Comparison of ENCODE assay signal across 8 cellular contexts in genomic region chr15:97909291-97909891, GRCh38. TPM values are rescaled to one million over a fixed set of nuclear protein-coding genes. Genes with fewer than 3 reads are reported as not detected.
DNase-seq lines count a peak whose midpoint lies in the region; ATAC-seq and TF ChIP-seq lines count a peak whose summit lies in the region.

No MANE protein-coding gene starts in this region.

- H3K4me1 ChIP-seq in Panc1 (ENCODE audit: control insufficient read depth, insufficient read depth, low read length) (no peaks in the 10 kb centered on the region), trophoblast cell (ENCODE audit: control insufficient read depth in 1 of 2, insufficient read depth in 2 of 2, low read length in 2 of 2) (no peaks in the 10 kb centered on the region)

- no peak overlapping the region for H2AK5ac ChIP-seq in trophoblast cell (ENCODE audit: low read length)

- H3K4me3 ChIP-seq in Panc1 (ENCODE audit: low read depth in 2 of 2, low read length in 2 of 2) (no peak overlapping the region), trophoblast cell (ENCODE audit: low read depth, low read length) (no peak overlapping the region)

- TF ChIP-seq CTCF in Panc1 (IDR thresholded peaks at IDR 0.05), result peak; percentile 94

- peak; percentile 100 for ATAC-seq in GM19455 (IDR thresholded peaks at IDR 0.05; ENCODE audit: unreplicated experiment)
- peak; percentile 98 for ATAC-seq in HG03565 (IDR thresholded peaks at IDR 0.05; ENCODE audit: unreplicated experiment)
- peak; percentile 99 for ATAC-seq in Panc1

- H3K23ac ChIP-seq in trophoblast cell (ENCODE audit: low read length), result no peak overlapping the region

- DNase-seq in DMS53 treated with DMSO at 0.1 percent for 48 hours (lab: John Stamatoyannopoulos, UW; ENCODE audit: unreplicated experiment), result peak; percentile 15
- peak; percentile 39 for DNase-seq in Panc1 (ENCODE audit: low read depth, low spot score)
- DNase-seq in activated gamma-delta T cell treated with anti-CD3 and anti-CD28 coated beads, Interleukin-2, amount 50 U/mL, for 16 hours (ENCODE audit: low read depth), result peak; percentile 30
- DNase-seq in glomerular endothelial cell (ENCODE audit: extremely low read depth, low read depth, low spot score), result peak; percentile 14
- DNase-seq in trophoblast cell, result peak; percentile 62 to 82
- no peak for DNase-seq in mesenteric fat pad (ENCODE audit: low spot score)

- H3K9ac ChIP-seq in trophoblast cell (ENCODE audit: low read length), result no peak overlapping the region

- H2BK5ac ChIP-seq in trophoblast cell (ENCODE audit: low read depth, low read length, poor library complexity), result no peak overlapping the region

- CTCF ChIA-PET in Panc1 (lab: Charles Lee), result interaction anchor here (1.1 kb wide), 1 partner anchor 11 kb away, joined by 3 read pairs; no protein-coding TSS in a partner anchor

- no peak overlapping the region for H4K91ac ChIP-seq in trophoblast cell (ENCODE audit: low read depth, low read length)

- H3K79me2 ChIP-seq in trophoblast cell (ENCODE audit: control insufficient read depth, insufficient read depth, low read length, poor library complexity), result no peaks in the 10 kb centered on the region

- H3K27ac ChIP-seq in Panc1 (ENCODE audit: low read length), result no peak overlapping the region
- H3K27ac ChIP-seq in trophoblast cell (ENCODE audit: low read depth, low read length), result no peak overlapping the region

- H3K79me1 ChIP-seq in trophoblast cell (ENCODE audit: low read length), result no peaks in the 10 kb centered on the region

- H3K27me3 ChIP-seq in Panc1 (ENCODE audit: control insufficient read depth, insufficient read depth, low read length) (peaks cover 13% of the 10 kb centered on the region), trophoblast cell (ENCODE audit: insufficient read depth, low read length) (no peaks in the 10 kb centered on the region)

- in situ Hi-C loops in Panc1 (cut with HindIII; ENCODE audit: low pct_unique_long_range_greater_than_20kb, low sequenced_read_pairs), result no loop called here

- H3K18ac ChIP-seq in trophoblast cell (ENCODE audit: low read length), result no peak overlapping the region

- no peak overlapping the region for H4K12ac ChIP-seq in trophoblast cell (ENCODE audit: low read depth, low read length)

- POLR2A ChIA-PET in Panc1 (lab: Charles Lee), result no interaction called here

- intact Hi-C loops in Panc1 (cut with micrococcal nuclease; ENCODE audit: unreplicated experiment), result loop anchor here (1.0 to 5.0 kb wide), 3 partner anchors 176 to 385 kb away; no protein-coding TSS in a partner anchor

- BruUV-seq in Panc1 (replicated peaks; lab: Mats Ljungman, UMichigan), result no TSS peak

- H2BK12ac ChIP-seq in trophoblast cell (ENCODE audit: low read length), result no peak overlapping the region

- H2BK120ac ChIP-seq in trophoblast cell (ENCODE audit: insufficient read depth, low read length, poor library complexity), result no peak overlapping the region

- no peak overlapping the region for H4K8ac ChIP-seq in trophoblast cell (ENCODE audit: low read depth, low read length)

- no peak overlapping the region for H3K4me2 ChIP-seq in trophoblast cell (ENCODE audit: low read length)

- no CpG with 5 or more reads among the region's 3 CpGs for WGBS in trophoblast cell (ENCODE audit: extremely low coverage, insufficient coverage, insufficient read length)

- H3K36me3 ChIP-seq in Panc1 (ENCODE audit: control insufficient read depth, insufficient read depth, low read length) (no peaks in the 10 kb centered on the region), trophoblast cell (ENCODE audit: control insufficient read depth in 1 of 2, insufficient read depth in 2 of 2, low read length in 2 of 2) (no peaks in the 10 kb centered on the region)

- no peak overlapping the region for H2AFZ ChIP-seq in trophoblast cell (ENCODE audit: insufficient read depth, low read length, poor library complexity)

- no peak overlapping the region for H3K14ac ChIP-seq in trophoblast cell (ENCODE audit: low read length)

- H3K4ac ChIP-seq in trophoblast cell (ENCODE audit: low read depth, low read length), result no peak overlapping the region

- H3K9me3 ChIP-seq in Panc1 (ENCODE audit: control insufficient read depth, insufficient read depth, low read depth, low read length), result no peaks in the 10 kb centered on the region
- H3K9me3 ChIP-seq in trophoblast cell (ENCODE audit: insufficient read depth, low read depth, low read length), result no peaks in the 10 kb centered on the region

RNA-seq across cellular contexts. Expression of gene ARRDC4, which starts 51.1 kb away (rescaled TPM):
- total RNA-seq in Panc1 (2021; ENCODE audit: unreplicated experiment) (2.9 TPM), glomerular endothelial cell (8.0 and 8.4 TPM in 2 replicates), mesenteric fat pad (24.0 TPM)
- 3.1 TPM for polyA plus RNA-seq in Panc1 (2012; ENCODE audit: insufficient read length)
- polyA plus RNA-seq in trophoblast cell (2013), result 0.72 and 0.94 TPM in 2 replicates
